Comparison of ENCODE assay signal across 11 cellular contexts in the genomic region with DNA sequence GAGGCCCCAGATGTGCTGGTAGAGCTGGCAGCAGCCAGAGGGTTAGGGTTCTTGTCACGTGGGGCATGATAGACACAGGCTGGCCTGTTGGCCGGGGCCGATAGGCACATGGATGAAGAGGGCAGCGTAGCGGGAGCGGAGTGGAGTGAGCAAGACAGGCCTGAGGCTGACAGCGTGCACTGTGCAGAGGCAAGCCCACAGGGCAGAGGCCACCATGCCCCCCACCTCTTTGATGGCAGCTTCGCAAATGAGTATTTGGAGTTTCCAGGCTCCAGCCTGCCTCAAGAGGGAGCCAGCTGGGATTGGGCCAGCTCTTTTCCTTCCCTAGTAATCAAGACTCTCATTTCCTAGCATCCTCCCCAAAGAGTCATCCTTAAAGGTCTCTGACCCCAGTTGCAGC. TPM values are rescaled to one million over a fixed set of nuclear protein-coding genes. Genes with fewer than 3 reads are reported as not detected.
A peak's percentile ranks its signal among the peaks of the same experiment; 100 is the strongest.
DNase-seq lines count a peak whose midpoint lies in the region; ATAC-seq and TF ChIP-seq lines count a peak whose summit lies in the region.
"Had no signal": no experiment of that assay in that cellular context is flagged by ENCODE, and none has a peak within 500 bp of the region (broad histone marks: within the 10 kb centered on the region; RNA-seq: fewer than 3 reads in every experiment).

No MANE protein-coding gene starts in this region.

- TF ChIP-seq POLR2A in breast epithelium (IDR thresholded peaks at IDR 0.05): no peak

- TF ChIP-seq CTCF in MCF 10A (IDR thresholded peaks at IDR 0.05; ENCODE audit: unreplicated experiment) (peak; percentile 24), breast epithelium (IDR thresholded peaks at IDR 0.05) (no peak), astrocyte of the spinal cord (IDR thresholded peaks at IDR 0.05; ENCODE audit: low read depth, low read length) (peak; percentile 31)
- TF ChIP-seq CTCF in CD4-positive, alpha-beta T cell (IDR thresholded peaks at IDR 0.05): no peak

- in situ Hi-C loops in astrocyte of the spinal cord (cut with HindIII; ENCODE audit: low sequenced_read_pairs): no loop called here

- CTCF ChIA-PET in MCF 10A (lab: Yijun Ruan, JAX): interaction anchor here (0.5 to 22.3 kb wide), 21 partner anchors 9 to 1177 kb away, joined by 3 to 1857 read pairs (median 5); partner anchors contain the start of genes NUAK2, RBBP5 and TMCC2
- CTCF ChIA-PET in CD4-positive, alpha-beta T cell (lab: Charles Lee): interaction anchor here (1.0 to 11.3 kb wide), 4 partner anchors 15 to 214 kb away, joined by 3 to 322 read pairs (median 72); partner anchors contain the start of gene NUAK2

- no TSS peak for BruUV-seq in MCF 10A (replicated peaks; lab: Mats Ljungman, UMichigan)

- no peaks in the 10 kb centered on the region for H3K36me3 Mint-ChIP-seq in MCF 10A (ENCODE audit: insufficient read depth, unreplicated experiment)
- H3K36me3 Mint-ChIP-seq in naive thymus-derived CD8-positive, alpha-beta T cell: peaks cover 0 to 24% (median 0%) of the 10 kb centered on the region in 3 donors
- peaks cover 9% of the 10 kb centered on the region for H3K36me3 Mint-ChIP-seq in activated T-helper 1 cell treated with anti-CD3 and anti-CD28 coated beads, Interleukin-12 subunit alpha, Interleukin-12 subunit beta, Interleukin-2, Interleukin-4 antibody, amounts not matched to agents 30 ng/mL and 10 ng/mL and 1 ng/mL, durations not matched to agents 14 hours and 24 hours and 36 hours (ENCODE audit: low read depth)
- no peaks in the 10 kb centered on the region for H3K36me3 Mint-ChIP-seq in CD4-positive, alpha-beta T cell (ENCODE audit: low read depth)

- peaks cover 26% of the 10 kb centered on the region for H3K4me1 Mint-ChIP-seq in MCF 10A (ENCODE audit: insufficient read depth, unreplicated experiment)
- H3K4me1 Mint-ChIP-seq in naive thymus-derived CD8-positive, alpha-beta T cell: peaks cover 6 to 32% (median 26%) of the 10 kb centered on the region in 4 donors
- H3K4me1 Mint-ChIP-seq in activated T-helper 1 cell treated with anti-CD3 and anti-CD28 coated beads, Interleukin-12 subunit alpha, Interleukin-12 subunit beta, Interleukin-2, Interleukin-4 antibody, amounts not matched to agents 30 ng/mL and 10 ng/mL and 1 ng/mL, durations not matched to agents 14 hours and 24 hours and 36 hours (ENCODE audit: low read depth): peaks cover 32% of the 10 kb centered on the region
- H3K4me1 Mint-ChIP-seq in CD4-positive, alpha-beta T cell (ENCODE audit: low read depth): peaks cover 22% of the 10 kb centered on the region

- no peak overlapping the region for H3K27ac ChIP-seq in breast epithelium
- peak overlapping the region; percentile 96 for H3K27ac ChIP-seq in substantia nigra (ENCODE audit: low read depth, low read length, poor library complexity, severe bottlenecking)
- H3K27ac ChIP-seq in CD4-positive, alpha-beta T cell (ENCODE audit: low read depth, low read length): no peak overlapping the region

- peak; percentile 18 for ATAC-seq in left ventricle myocardium superior
- ATAC-seq in naive thymus-derived CD8-positive, alpha-beta T cell: no peak
- no peak for ATAC-seq in CD4-positive, alpha-beta T cell (ENCODE audit: poor library complexity)
- ATAC-seq: activated naive CD8-positive, alpha-beta T cell treated with anti-CD3 and anti-CD28 coated beads, Interleukin-2, amount 50 U/mL, for 24 hours had no signal

- POLR2A ChIA-PET in MCF 10A (lab: Yijun Ruan, JAX): interaction anchor here (0.7 to 11.8 kb wide), 16 partner anchors 9 to 252 kb away, joined by 3 to 210 read pairs (median 4); partner anchors contain the start of genes NUAK2 and RBBP5
- POLR2A ChIA-PET in naive thymus-derived CD8-positive, alpha-beta T cell (lab: Charles Lee): interaction anchor here (0.8 to 11.7 kb wide), 3 partner anchors 15 to 253 kb away, joined by 3 to 590 read pairs (median 383); partner anchors contain the start of gene NUAK2
- POLR2A ChIA-PET in CD4-positive, alpha-beta T cell (lab: Charles Lee): interaction anchor here (1.3 to 19.9 kb wide), 2 partner anchors 46 to 54 kb away, joined by 4 to 918 read pairs; partner anchors contain the start of gene NUAK2

- no peak for DNase-seq in MCF 10A (ENCODE audit: unreplicated experiment)
- no peak for DNase-seq in breast epithelium (ENCODE audit: low spot score in 2 of 2)
- DNase-seq in astrocyte of the spinal cord (ENCODE audit: low read depth, low spot score): no peak
- DNase-seq in left ventricle myocardium superior: peak; percentile 34
- DNase-seq in substantia nigra (lab: John Stamatoyannopoulos, UW): peak in 25 of 49 donors; percentile 24 to 81 (median 61)
- no peak for DNase-seq in naive thymus-derived CD8-positive, alpha-beta T cell
- no peak for DNase-seq in activated T-helper 1 cell treated with anti-CD3 and anti-CD28 coated beads, Interleukin-12 subunit alpha, Interleukin-12 subunit beta, Interleukin-2, Interleukin-4 antibody, amounts not matched to agents 30 ng/mL and 10 ng/mL and 1 ng/mL, durations not matched to agents 14 hours and 24 hours and 36 hours (ENCODE audit: low spot score)
- no peak for DNase-seq in CD4-positive, alpha-beta T cell
- DNase-seq: activated naive CD8-positive, alpha-beta T cell treated with anti-CD3 and anti-CD28 coated beads, Interleukin-2, amount 50 U/mL, for 24 hours; SW 1271 had no signal

- no peak overlapping the region for H3K27ac Mint-ChIP-seq in MCF 10A (ENCODE audit: low read depth, unreplicated experiment)
- no peak overlapping the region for H3K27ac Mint-ChIP-seq in naive thymus-derived CD8-positive, alpha-beta T cell
- H3K27ac Mint-ChIP-seq in activated T-helper 1 cell treated with anti-CD3 and anti-CD28 coated beads, Interleukin-12 subunit alpha, Interleukin-12 subunit beta, Interleukin-2, Interleukin-4 antibody, amounts not matched to agents 30 ng/mL and 10 ng/mL and 1 ng/mL, durations not matched to agents 14 hours and 24 hours and 36 hours: no peak overlapping the region
- H3K27ac Mint-ChIP-seq in CD4-positive, alpha-beta T cell: no peak overlapping the region
- H3K27ac Mint-ChIP-seq: activated naive CD8-positive, alpha-beta T cell treated with anti-CD3 and anti-CD28 coated beads, Interleukin-2, amount 50 U/mL, for 24 hours; B cell had no signal

- no peaks in the 10 kb centered on the region for H3K9me3 Mint-ChIP-seq in MCF 10A (ENCODE audit: unreplicated experiment)
- H3K9me3 Mint-ChIP-seq in naive thymus-derived CD8-positive, alpha-beta T cell: no peaks in the 10 kb centered on the region
- no peaks in the 10 kb centered on the region for H3K9me3 Mint-ChIP-seq in activated T-helper 1 cell treated with anti-CD3 and anti-CD28 coated beads, Interleukin-12 subunit alpha, Interleukin-12 subunit beta, Interleukin-2, Interleukin-4 antibody, amounts not matched to agents 30 ng/mL and 10 ng/mL and 1 ng/mL, durations not matched to agents 14 hours and 24 hours and 36 hours
- H3K9me3 Mint-ChIP-seq in CD4-positive, alpha-beta T cell: no peaks in the 10 kb centered on the region
- H3K9me3 Mint-ChIP-seq: activated naive CD8-positive, alpha-beta T cell treated with anti-CD3 and anti-CD28 coated beads, Interleukin-2, amount 50 U/mL, for 24 hours had no signal

- no peaks in the 10 kb centered on the region for H3K4me1 ChIP-seq in breast epithelium

- no peaks in the 10 kb centered on the region for H3K9me3 ChIP-seq in breast epithelium
- H3K9me3 ChIP-seq in CD4-positive, alpha-beta T cell (ENCODE audit: control insufficient read depth, low read length): no peaks in the 10 kb centered on the region

- no peaks in the 10 kb centered on the region for H3K36me3 ChIP-seq in breast epithelium

- H3K27me3 Mint-ChIP-seq in MCF 10A (ENCODE audit: insufficient read depth, unreplicated experiment): peaks cover 9% of the 10 kb centered on the region
- no peaks in the 10 kb centered on the region for H3K27me3 Mint-ChIP-seq in naive thymus-derived CD8-positive, alpha-beta T cell
- H3K27me3 Mint-ChIP-seq in activated T-helper 1 cell treated with anti-CD3 and anti-CD28 coated beads, Interleukin-12 subunit alpha, Interleukin-12 subunit beta, Interleukin-2, Interleukin-4 antibody, amounts not matched to agents 30 ng/mL and 10 ng/mL and 1 ng/mL, durations not matched to agents 14 hours and 24 hours and 36 hours (ENCODE audit: insufficient read depth): no peaks in the 10 kb centered on the region
- no peaks in the 10 kb centered on the region for H3K27me3 Mint-ChIP-seq in CD4-positive, alpha-beta T cell
- H3K27me3 Mint-ChIP-seq: activated naive CD8-positive, alpha-beta T cell treated with anti-CD3 and anti-CD28 coated beads, Interleukin-2, amount 50 U/mL, for 24 hours; B cell had no signal

- no peaks in the 10 kb centered on the region for H3K27me3 ChIP-seq in breast epithelium
- no peaks in the 10 kb centered on the region for H3K27me3 ChIP-seq in CD4-positive, alpha-beta T cell (ENCODE audit: control insufficient read depth, insufficient read depth, low read length)

- intact Hi-C loops in MCF 10A (cut with micrococcal nuclease) (no loop called here), breast epithelium (cut with DNase I; ENCODE audit: low total_unique reads) (loop anchor here (5.0 kb wide), 1 partner anchor 51 kb away; the partner anchor contains the start of gene NUAK2), left ventricle myocardium superior (cut with micrococcal nuclease) (no loop called here)
- intact Hi-C loops in activated T-helper 1 cell treated with anti-CD3 and anti-CD28 coated beads, Interleukin-12 subunit alpha, Interleukin-12 subunit beta, Interleukin-2, Interleukin-4 antibody, amounts not matched to agents 30 ng/mL and 10 ng/mL and 1 ng/mL, durations not matched to agents 14 hours and 24 hours and 36 hours (cut with micrococcal nuclease): no loop called here
- intact Hi-C loops in CD4-positive, alpha-beta T cell (cut with DNase I, micrococcal nuclease): loop anchor here in 1 of 2 experiments (5.0 to 10.0 kb wide), 2 partner anchors 156 to 364 kb away; partner anchors contain the start of gene ELK4

- H3K4me3 Mint-ChIP-seq in MCF 10A (ENCODE audit: unreplicated experiment): no peak overlapping the region
- no peak overlapping the region for H3K4me3 Mint-ChIP-seq in naive thymus-derived CD8-positive, alpha-beta T cell
- no peak overlapping the region for H3K4me3 Mint-ChIP-seq in activated T-helper 1 cell treated with anti-CD3 and anti-CD28 coated beads, Interleukin-12 subunit alpha, Interleukin-12 subunit beta, Interleukin-2, Interleukin-4 antibody, amounts not matched to agents 30 ng/mL and 10 ng/mL and 1 ng/mL, durations not matched to agents 14 hours and 24 hours and 36 hours
- no peak overlapping the region for H3K4me3 Mint-ChIP-seq in CD4-positive, alpha-beta T cell
- H3K4me3 Mint-ChIP-seq: activated naive CD8-positive, alpha-beta T cell treated with anti-CD3 and anti-CD28 coated beads, Interleukin-2, amount 50 U/mL, for 24 hours; B cell had no signal

- H3K4me3 ChIP-seq in breast epithelium (no peak overlapping the region), astrocyte of the spinal cord (ENCODE audit: low read depth, low read length) (no peak overlapping the region)

RNA-seq across cellular contexts. Expression of gene TMCC2, which starts 43.5 kb away (rescaled TPM):
- total RNA-seq in MCF 10A (2022) (0.54 and 0.79 TPM in 2 replicates), breast epithelium (1 to 10 TPM; 1.1 to 2.2 (median 2.0) TPM), left ventricle myocardium superior (1.3 TPM)
- total RNA-seq in naive thymus-derived CD8-positive, alpha-beta T cell: 1 to 10 TPM; 3.9 to 4.7 TPM
- 1 to 10 TPM in 1 of 3 donors, under 1 TPM in 2; 0.37 to 2.0 (median 0.40) TPM for polyA plus RNA-seq in naive thymus-derived CD8-positive, alpha-beta T cell
- 25.0 and 25.2 TPM in 2 replicates for total RNA-seq in activated T-helper 1 cell treated with anti-CD3 and anti-CD28 coated beads, Interleukin-12 subunit alpha, Interleukin-12 subunit beta, Interleukin-2, Interleukin-4 antibody, amounts not matched to agents 30 ng/mL and 10 ng/mL and 1 ng/mL, durations not matched to agents 14 hours and 24 hours and 36 hours
- 1 to 10 TPM in 1 of 2 experiments, under 1 TPM in 1; 0.74 to 1.1 TPM for total RNA-seq in CD4-positive, alpha-beta T cell

RNA-seq across cellular contexts. Expression of gene NUAK2, which starts 50.3 kb away (rescaled TPM):
- total RNA-seq in MCF 10A (2022) (2.8 and 6.0 TPM in 2 replicates), breast epithelium (1 to 10 TPM in 2 of 3 donors, under 1 TPM in 1; 0.98 to 2.2 (median 1.1) TPM), left ventricle myocardium superior (1.5 TPM)
- 10 to 100 TPM; 46.9 to 47.9 TPM for total RNA-seq in naive thymus-derived CD8-positive, alpha-beta T cell
- polyA plus RNA-seq in naive thymus-derived CD8-positive, alpha-beta T cell: 10 to 100 TPM; 14.3 to 73.6 (median 34.0) TPM
- 1.1 and 1.3 TPM in 2 replicates for total RNA-seq in activated T-helper 1 cell treated with anti-CD3 and anti-CD28 coated beads, Interleukin-12 subunit alpha, Interleukin-12 subunit beta, Interleukin-2, Interleukin-4 antibody, amounts not matched to agents 30 ng/mL and 10 ng/mL and 1 ng/mL, durations not matched to agents 14 hours and 24 hours and 36 hours
- total RNA-seq in CD4-positive, alpha-beta T cell: 10 to 100 TPM; 14.9 to 15.3 TPM

RNA-seq across cellular contexts. Expression of gene DSTYK, which starts 59.8 kb away (rescaled TPM):
- total RNA-seq in MCF 10A (2022) (18.4 and 21.5 TPM in 2 replicates), breast epithelium (10 to 100 TPM; 10.2 to 19.3 (median 12.5) TPM), left ventricle myocardium superior (6.1 TPM)
- total RNA-seq in naive thymus-derived CD8-positive, alpha-beta T cell: 10 to 100 TPM; 15.9 to 17.5 TPM
- polyA plus RNA-seq in naive thymus-derived CD8-positive, alpha-beta T cell: 1 to 10 TPM; 5.2 to 8.6 (median 7.0) TPM
- total RNA-seq in activated T-helper 1 cell treated with anti-CD3 and anti-CD28 coated beads, Interleukin-12 subunit alpha, Interleukin-12 subunit beta, Interleukin-2, Interleukin-4 antibody, amounts not matched to agents 30 ng/mL and 10 ng/mL and 1 ng/mL, durations not matched to agents 14 hours and 24 hours and 36 hours: 34.2 and 35.9 TPM in 2 replicates
- total RNA-seq in CD4-positive, alpha-beta T cell: 10 to 100 TPM; 13.9 to 15.3 TPM

Comparison
In these comparisons a context has a peak if more than half of its experiments do, and no peak if none do; other contexts are left out.
1. CTCF ChIP-seq: peak in MCF 10A (single experiment) and astrocyte of the spinal cord (single experiment); none in breast epithelium (0 of 3) and CD4-positive, alpha-beta T cell (single experiment).
2. DNase-seq: peak in left ventricle myocardium superior (single experiment) and substantia nigra (25 of 49); none in MCF 10A (single experiment), breast epithelium (0 of 2), astrocyte of the spinal cord (single experiment), naive thymus-derived CD8-positive, alpha-beta T cell (0 of 10), activated T-helper 1 cell treated with anti-CD3 and anti-CD28 coated beads, Interleukin-12 subunit alpha, Interleukin-12 subunit beta, Interleukin-2, Interleukin-4 antibody, amounts not matched to agents 30 ng/mL and 10 ng/mL and 1 ng/mL, durations not matched to agents 14 hours and 24 hours and 36 hours (single experiment) and CD4-positive, alpha-beta T cell (0 of 10).